ENCODE assay signal across 29 cellular contexts in the genomic region with DNA sequence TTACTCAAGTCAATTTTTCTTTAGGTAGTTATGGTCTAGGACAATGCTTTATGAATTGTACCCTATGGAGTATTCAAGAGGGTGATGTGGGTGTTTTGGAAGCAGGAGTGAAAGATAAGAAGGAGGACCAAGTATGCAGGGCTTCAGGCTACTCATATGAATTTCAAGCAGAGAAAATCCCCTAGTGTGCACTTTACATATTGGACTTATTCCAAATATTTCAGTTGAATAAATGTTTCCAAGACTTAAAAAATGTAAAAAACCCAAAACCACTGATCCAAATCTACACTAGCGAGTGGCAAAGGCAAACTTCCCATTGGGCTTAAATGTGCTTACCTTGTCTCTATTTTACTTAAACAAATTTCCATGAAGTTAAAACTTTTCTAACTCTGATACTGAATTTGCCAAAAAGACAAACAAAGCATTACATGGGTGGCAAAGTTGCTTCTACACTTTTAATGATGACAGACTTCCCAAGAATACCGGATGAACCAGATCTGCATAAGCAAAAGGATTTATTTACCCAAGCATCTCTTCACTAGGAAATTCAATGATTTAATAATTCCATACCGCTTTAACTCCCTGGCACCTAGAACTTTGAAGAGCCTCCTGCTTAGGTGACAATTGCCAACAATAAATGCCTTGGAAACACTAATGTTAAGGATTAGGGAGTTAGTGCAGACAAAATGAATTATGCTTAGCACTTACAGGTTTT.
"Had no signal": no experiment of that assay in that cellular context is flagged by ENCODE, and none has a peak within 500 bp of the region (broad histone marks: within the 10 kb centered on the region; RNA-seq: fewer than 3 reads in every experiment).

No MANE protein-coding gene starts in this region.

- H3K36me3 Mint-ChIP-seq: naive thymus-derived CD4-positive, alpha-beta T cell; natural killer cell; neural progenitor cell; stimulated activated effector memory CD8-positive, alpha-beta T cell treated with anti-CD3 and anti-CD28 coated beads, Interleukin-12 subunit alpha, Interleukin-12 subunit beta, amount 100 ng/mL, for 72 hours; stimulated activated naive B cell treated with anti-CD40 and anti-IgM and Interleukin-4, amounts not matched to agents 10 μg/mL and 1 μg/mL and 100 μg/mL, for 72 hours had no signal

- H3K27me3 Mint-ChIP-seq: naive thymus-derived CD4-positive, alpha-beta T cell; progenitor cell of endocrine pancreas; stimulated activated naive B cell treated with anti-CD40 and anti-IgM and Interleukin-4, amounts not matched to agents 10 μg/mL and 1 μg/mL and 100 μg/mL, for 72 hours; stimulated activated naive CD8-positive, alpha-beta T cell treated with anti-CD3 and anti-CD28 coated beads, Interleukin-15, Interleukin-2, amounts not matched to agents 100 ng/mL and 50 ng/mL, for 24 hours had no signal

- H3K4me1 Mint-ChIP-seq: naive thymus-derived CD4-positive, alpha-beta T cell; natural killer cell; nephron; neural progenitor cell; stimulated activated effector memory CD8-positive, alpha-beta T cell treated with anti-CD3 and anti-CD28 coated beads, Interleukin-12 subunit alpha, Interleukin-12 subunit beta, amount 100 ng/mL, for 72 hours; stimulated activated naive B cell treated with anti-CD40 and anti-IgM and Interleukin-4, amounts not matched to agents 10 μg/mL and 1 μg/mL and 100 μg/mL, for 72 hours had no signal

- FAIRE-seq: urothelium cell line had no signal

- H3K36me3 ChIP-seq: neural progenitor cell, ovary, right lobe of liver, stomach, thoracic aorta, thyroid gland, tibial nerve, upper lobe of left lung had no signal

- H3K4me2 ChIP-seq: neural progenitor cell, smooth muscle cell had no signal

- H3K9ac ChIP-seq: neural progenitor cell, parathyroid adenoma had no signal

- H3K9me3 Mint-ChIP-seq: nephron, neural progenitor cell had no signal

- H3K79me2 ChIP-seq: parathyroid adenoma had no signal

- H3K27me3 ChIP-seq: neural progenitor cell, ovary, right lobe of liver, stomach, thyroid gland, tibial nerve, upper lobe of left lung had no signal

- H3K4me3 Mint-ChIP-seq: naive thymus-derived CD4-positive, alpha-beta T cell; natural killer cell; nephron; neural progenitor cell; stimulated activated effector memory CD8-positive, alpha-beta T cell treated with anti-CD3 and anti-CD28 coated beads, Interleukin-12 subunit alpha, Interleukin-12 subunit beta, amount 100 ng/mL, for 72 hours; stimulated activated naive B cell treated with anti-CD40 and anti-IgM and Interleukin-4, amounts not matched to agents 10 μg/mL and 1 μg/mL and 100 μg/mL, for 72 hours; stimulated activated naive CD8-positive, alpha-beta T cell treated with anti-CD3 and anti-CD28 coated beads, Interleukin-15, Interleukin-2, amounts not matched to agents 100 ng/mL and 50 ng/mL, for 24 hours had no signal

- H3K27ac Mint-ChIP-seq: naive thymus-derived CD4-positive, alpha-beta T cell; natural killer cell; nephron; neural progenitor cell; stimulated activated effector memory CD8-positive, alpha-beta T cell treated with anti-CD3 and anti-CD28 coated beads, Interleukin-12 subunit alpha, Interleukin-12 subunit beta, amount 100 ng/mL, for 72 hours; stimulated activated naive B cell treated with anti-CD40 and anti-IgM and Interleukin-4, amounts not matched to agents 10 μg/mL and 1 μg/mL and 100 μg/mL, for 72 hours; stimulated activated naive CD8-positive, alpha-beta T cell treated with anti-CD3 and anti-CD28 coated beads, Interleukin-15, Interleukin-2, amounts not matched to agents 100 ng/mL and 50 ng/mL, for 24 hours had no signal

- H3K4me1 ChIP-seq: neural progenitor cell, parathyroid adenoma, psoas muscle, right lobe of liver, stomach, thyroid gland, tibial nerve, upper lobe of left lung had no signal

- ATAC-seq: naive thymus-derived CD4-positive, alpha-beta T cell; natural killer cell; psoas muscle; right cardiac atrium; right lobe of liver; stimulated activated effector memory CD8-positive, alpha-beta T cell treated with anti-CD3 and anti-CD28 coated beads, Interleukin-12 subunit alpha, Interleukin-12 subunit beta, amount 100 ng/mL, for 72 hours; stimulated activated naive B cell treated with anti-CD40 and anti-IgM and Interleukin-4, amounts not matched to agents 10 μg/mL and 1 μg/mL and 100 μg/mL, for 72 hours had no signal

- H3K9me3 ChIP-seq: ovary, psoas muscle, right lobe of liver, stomach, thoracic aorta, thyroid gland, tibial nerve, upper lobe of left lung had no signal

- H2AFZ ChIP-seq: parathyroid adenoma had no signal

- H3K4me3 ChIP-seq: neural progenitor cell, ovary, psoas muscle, right lobe of liver, skin epidermis, smooth muscle cell, stomach, thoracic aorta, thyroid gland, tibial nerve, upper lobe of left lung had no signal

- DNase-seq: naive thymus-derived CD4-positive, alpha-beta T cell; natural killer cell; occipital lobe; ovary; posterior cingulate gyrus; psoas muscle; right cardiac atrium; right lobe of liver; stimulated activated CD4-positive, alpha-beta T cell treated with anti-CD3 and anti-CD28 coated beads, Interleukin-15, amount 100 ng/mL, for 24 hours; stimulated activated CD4-positive, alpha-beta T cell treated with anti-CD3 and anti-CD28 coated beads, Interleukin-2, amount 100 ng/mL, for 24 hours; stimulated activated CD4-positive, alpha-beta T cell treated with anti-CD3 and anti-CD28 coated beads, Interleukin-2, amount 100 ng/mL, for 48 hours; stimulated activated CD4-positive, alpha-beta T cell treated with anti-CD3 and anti-CD28 coated beads, Interleukin-4, amount 100 ng/mL, for 24 hours; stimulated activated naive B cell treated with anti-CD40 and anti-IgM and Interleukin-4, amounts not matched to agents 10 μg/mL and 1 μg/mL and 100 μg/mL, for 72 hours; stimulated activated naive CD4-positive, alpha-beta T cell treated with Interleukin-2 at 50 U/mL for 16 hours; stomach; thyroid gland; trophoblast cell; upper lobe of left lung had no signal

- H3K27ac ChIP-seq: neural progenitor cell, ovary, parathyroid adenoma, psoas muscle, right lobe of liver, skin epidermis, stomach, thoracic aorta, thyroid gland, tibial nerve, upper lobe of left lung had no signal
